Comparison of ENCODE assay signal across 8 cellular contexts in the genomic region with DNA sequence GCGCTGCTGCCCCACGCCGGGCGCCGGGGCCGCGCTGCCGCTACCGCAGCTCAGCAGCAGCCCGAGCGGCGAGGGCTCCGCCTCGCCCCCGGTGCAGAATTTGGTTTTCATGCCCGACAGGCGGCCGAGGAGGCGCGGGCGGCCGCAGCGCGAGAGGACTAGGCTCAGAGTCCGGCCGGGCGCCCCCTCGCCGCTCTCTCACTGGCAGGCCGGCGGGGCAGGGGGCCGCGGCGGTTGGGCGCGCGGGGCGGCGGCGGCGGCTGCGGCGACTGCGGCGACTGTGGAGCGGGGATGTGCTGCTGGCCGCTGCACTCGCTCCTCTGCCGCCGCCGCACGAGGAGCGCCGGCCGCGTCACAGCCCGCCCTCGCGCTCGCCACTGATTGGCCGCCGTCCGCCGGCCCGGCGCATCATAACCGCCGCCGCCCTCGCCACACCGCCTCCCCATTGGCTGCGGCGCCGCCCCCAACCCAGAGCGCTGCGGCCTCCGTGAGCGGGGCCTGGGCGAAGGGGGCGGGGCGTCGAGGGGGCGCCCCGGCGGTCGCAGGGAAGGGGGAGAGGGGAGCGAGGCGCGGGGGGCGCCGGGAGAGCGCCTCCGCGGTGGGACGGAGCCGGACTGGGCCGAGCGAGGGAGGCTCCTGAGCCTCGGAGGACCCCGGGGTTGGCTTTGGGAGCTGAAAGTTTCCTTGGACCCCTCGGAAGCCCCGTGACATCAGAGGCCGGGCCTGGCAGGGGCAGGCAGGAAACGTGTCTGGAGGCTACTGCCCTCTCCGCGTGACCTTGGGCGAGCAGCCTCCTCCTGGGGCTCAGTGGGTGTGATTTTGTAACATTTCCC.
A peak's percentile ranks its signal among the peaks of the same experiment; 100 is the strongest.
DNase-seq lines count a peak whose midpoint lies in the region; ATAC-seq lines count a peak whose summit lies in the region.

A gene (minus strand): TSS at position 322 of the 833 bp plus-strand sequence. CDS start 211 bp downstream, at position 111.

- peak; percentile 83 for ATAC-seq in GM19467 (IDR thresholded peaks at IDR 0.05; ENCODE audit: unreplicated experiment)
- peak; percentile 90 for ATAC-seq in memory B cell (ENCODE audit: low read depth)

- H3K4me3 ChIP-seq in effector memory CD4-positive, alpha-beta T cell (ENCODE audit: insufficient read depth, low read depth, low read length, poor library complexity, severe bottlenecking) = peak within 1 kb of the TSS; percentile 62

- no peaks in the 10 kb centered on the region for H3K36me3 ChIP-seq in effector memory CD4-positive, alpha-beta T cell (ENCODE audit: control insufficient read depth, insufficient read depth, low read length)

- no peaks in the 10 kb centered on the region for H3K4me1 ChIP-seq in effector memory CD4-positive, alpha-beta T cell (ENCODE audit: control insufficient read depth, insufficient read depth, low read length, poor library complexity, severe bottlenecking)

- DNase-seq in COLO668 (lab: John Stamatoyannopoulos, UW; ENCODE audit: unreplicated experiment) (peak; percentile 96), HPDE6-E6E7 (ENCODE audit: extremely low spot score) (peak; percentile 82), NOMO-1 treated with DMSO at 0.1 percent for 48 hours (lab: John Stamatoyannopoulos, UW; ENCODE audit: unreplicated experiment) (peak; percentile 91), memory B cell (ENCODE audit: low spot score in 2 of 2) (peak; percentile 77 to 82)
- DNase-seq in activated CD8-positive, alpha-beta memory T cell treated with anti-CD3 and anti-CD28 coated beads for 4 hours (ENCODE audit: low read depth in 2 of 2) = peak; percentile 74
- DNase-seq in effector memory CD4-positive, alpha-beta T cell = peak; percentile 68 to 72 (median 69)
- DNase-seq in stimulated activated CD8-positive, alpha-beta memory T cell treated with anti-CD3 and anti-CD28 coated beads, Interleukin-12 subunit alpha, Interleukin-12 subunit beta, amount 100 ng/mL, for 1 hour (ENCODE audit: low read depth) = peak; percentile 73

- H3K36me3 Mint-ChIP-seq in memory B cell = no peaks in the 10 kb centered on the region

- H3K27me3 ChIP-seq in effector memory CD4-positive, alpha-beta T cell (replicated peaks; ENCODE audit: control insufficient read depth, insufficient read depth, low read length, poor library complexity, severe bottlenecking) = no peaks in the 10 kb centered on the region

- peaks cover 20% of the 10 kb centered on the region for H3K4me1 Mint-ChIP-seq in memory B cell

- H3K27ac Mint-ChIP-seq in memory B cell = peak within 1 kb of the TSS; percentile 83

- peak within 1 kb of the TSS; percentile 88 for H3K4me3 Mint-ChIP-seq in memory B cell

- no peaks in the 10 kb centered on the region for H3K27me3 Mint-ChIP-seq in memory B cell

- H3K9me3 ChIP-seq in effector memory CD4-positive, alpha-beta T cell (ENCODE audit: control insufficient read depth, low read length) = no peaks in the 10 kb centered on the region

- no peaks in the 10 kb centered on the region for H3K9me3 Mint-ChIP-seq in memory B cell

- H3K27ac ChIP-seq in effector memory CD4-positive, alpha-beta T cell (ENCODE audit: insufficient read depth, low read length, poor library complexity, severe bottlenecking) = peak within 1 kb of the TSS; percentile 45

Comparison
In these comparisons a context has a peak if more than half of its experiments do, and no peak if none do; other contexts are left out.
1. Peak in every context shown above with its lines: DNase-seq, ATAC-seq, H3K4me3 ChIP-seq and H3K27ac ChIP-seq.